In the genomic region with DNA sequence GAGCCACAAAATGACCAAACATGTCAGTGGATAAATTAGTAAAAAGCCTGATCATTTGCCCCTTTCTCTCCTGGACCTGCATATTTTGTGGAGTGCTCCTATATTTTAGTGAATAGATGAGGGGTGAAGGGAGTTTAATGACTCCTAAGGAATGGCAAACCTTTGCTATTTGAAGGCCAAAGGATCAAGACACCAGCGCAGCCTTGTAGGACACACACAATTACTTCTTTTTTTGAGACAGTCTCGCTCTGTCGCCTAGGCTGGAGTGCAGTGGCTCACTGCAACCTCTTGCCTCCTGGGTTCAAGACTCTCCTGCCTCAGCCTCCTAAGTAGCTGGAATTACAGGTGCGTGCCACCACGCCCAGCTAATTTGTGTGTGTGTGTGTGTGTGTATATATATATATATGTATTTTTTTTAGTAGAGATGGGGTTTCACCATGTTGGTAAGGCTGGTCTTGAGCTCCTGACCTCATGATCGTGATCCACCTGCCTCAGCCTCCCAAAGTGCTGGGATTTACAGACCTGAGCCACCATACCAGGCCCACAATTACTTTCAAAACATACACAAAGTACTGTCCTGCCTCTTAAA, we compare ENCODE assay signal across 2 cellular contexts.
A peak's percentile ranks its signal among the peaks of the same experiment; 100 is the strongest.
TF ChIP-seq lines count a peak whose summit lies in the region.

No MANE protein-coding gene starts in this region.

TF ChIP-seq in HepG2, 621 proteins besides CTCF, POLR2A, EP300 and RAD21 (continued from another document):
- 0 out of 2 replicates have a peak, but pooled peaks have one; percentile 26 for TF ChIP-seq ZSCAN5A (CRISPR knock-in tag; IDR thresholded peaks at IDR 0.05; ENCODE audit: borderline replicate concordance)
- TF ChIP-seq AGO2 (optimal IDR thresholded peaks at IDR 0.05; ENCODE audit: low read depth, low read length) = peak; percentile 60
- peak; percentile 93 for TF ChIP-seq RBM22 (optimal IDR thresholded peaks at IDR 0.05; ENCODE audit: low read length)
- TF ChIP-seq KDM2A (CRISPR knock-in tag; IDR thresholded peaks at IDR 0.05; ENCODE audit: borderline replicate concordance, low read depth) = peak; percentile 52; the same call in 1 of the 2 replicates
- TF ChIP-seq ZKSCAN8 (CRISPR knock-in tag; IDR thresholded peaks at IDR 0.05; ENCODE audit: borderline replicate concordance) = no peak
- TF ChIP-seq, protein P1, sequence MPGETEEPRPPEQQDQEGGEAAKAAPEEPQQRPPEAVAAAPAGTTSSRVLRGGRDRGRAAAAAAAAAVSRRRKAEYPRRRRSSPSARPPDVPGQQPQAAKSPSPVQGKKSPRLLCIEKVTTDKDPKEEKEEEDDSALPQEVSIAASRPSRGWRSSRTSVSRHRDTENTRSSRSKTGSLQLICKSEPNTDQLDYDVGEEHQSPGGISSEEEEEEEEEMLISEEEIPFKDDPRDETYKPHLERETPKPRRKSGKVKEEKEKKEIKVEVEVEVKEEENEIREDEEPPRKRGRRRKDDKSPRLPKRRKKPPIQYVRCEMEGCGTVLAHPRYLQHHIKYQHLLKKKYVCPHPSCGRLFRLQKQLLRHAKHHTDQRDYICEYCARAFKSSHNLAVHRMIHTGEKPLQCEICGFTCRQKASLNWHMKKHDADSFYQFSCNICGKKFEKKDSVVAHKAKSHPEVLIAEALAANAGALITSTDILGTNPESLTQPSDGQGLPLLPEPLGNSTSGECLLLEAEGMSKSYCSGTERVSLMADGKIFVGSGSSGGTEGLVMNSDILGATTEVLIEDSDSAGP (CRISPR knock-in tag; IDR thresholded peaks at IDR 0.05; ENCODE audit: borderline replicate concordance) = no peak
- TF ChIP-seq PAF1 (CRISPR knock-in tag; IDR thresholded peaks at IDR 0.05) = peak; percentile 81
- no peak for TF ChIP-seq TOPORS (CRISPR knock-in tag; IDR thresholded peaks at IDR 0.05)
- no peak for TF ChIP-seq ZNF841 (CRISPR knock-in tag; IDR thresholded peaks at IDR 0.05; ENCODE audit: borderline replicate concordance)
- no peak for TF ChIP-seq KDM5A (IDR thresholded peaks at IDR 0.05; ENCODE audit: borderline replicate concordance, low read length)
- TF ChIP-seq MIER2 (CRISPR knock-in tag; IDR thresholded peaks at IDR 0.05) = no peak
- no peak for TF ChIP-seq ZNF776 (CRISPR knock-in tag; IDR thresholded peaks at IDR 0.05)
- no peak for TF ChIP-seq SP1 (IDR thresholded peaks at IDR 0.05)
- 0 out of 2 replicates have a peak, but pooled peaks have one; percentile 9 for TF ChIP-seq SP1 (CRISPR knock-in tag; IDR thresholded peaks at IDR 0.05)

TF ChIP-seq in K562, 482 proteins besides CTCF, POLR2A, EP300 and RAD21 (continued from another document and continues in another):
- TF ChIP-seq ILF3 (IDR thresholded peaks at IDR 0.05; ENCODE audit: borderline replicate concordance) = no peak; the same call in 1 of the 2 replicates
- no peak for TF ChIP-seq ETS1 (conservative IDR thresholded peaks at IDR 0.05; ENCODE audit: control insufficient read depth, low read depth, low read length)
- TF ChIP-seq JUND (IDR thresholded peaks at IDR 0.05; ENCODE audit: borderline replicate concordance, low read depth, low read length) = no peak
- TF ChIP-seq JUND (tag; IDR thresholded peaks at IDR 0.05; ENCODE audit: borderline replicate concordance, low read depth, low read length) = no peak
- TF ChIP-seq MYNN (IDR thresholded peaks at IDR 0.05) = 0 out of 2 replicates have a peak, but pooled peaks have one; percentile 7
- no peak for TF ChIP-seq MYNN (CRISPR knock-in tag; IDR thresholded peaks at IDR 0.05)
- TF ChIP-seq ZNF212 (CRISPR knock-in tag; IDR thresholded peaks at IDR 0.05) = no peak
- no peak for TF ChIP-seq ZNF655 (CRISPR knock-in tag; IDR thresholded peaks at IDR 0.05)
- no peak for TF ChIP-seq UBTF (IDR thresholded peaks at IDR 0.05; ENCODE audit: borderline replicate concordance in 1 of 2, low read depth in 2 of 2, low read length in 2 of 2)
- TF ChIP-seq, protein P2, sequence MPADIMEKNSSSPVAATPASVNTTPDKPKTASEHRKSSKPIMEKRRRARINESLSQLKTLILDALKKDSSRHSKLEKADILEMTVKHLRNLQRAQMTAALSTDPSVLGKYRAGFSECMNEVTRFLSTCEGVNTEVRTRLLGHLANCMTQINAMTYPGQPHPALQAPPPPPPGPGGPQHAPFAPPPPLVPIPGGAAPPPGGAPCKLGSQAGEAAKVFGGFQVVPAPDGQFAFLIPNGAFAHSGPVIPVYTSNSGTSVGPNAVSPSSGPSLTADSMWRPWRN (IDR thresholded peaks at IDR 0.05; ENCODE audit: low read depth) = no peak
- no peak for TF ChIP-seq BDP1 (IDR thresholded peaks at IDR 0.05; ENCODE audit: insufficient read depth, insufficient read length)
- no peak for TF ChIP-seq ELF2 (CRISPR knock-in tag; IDR thresholded peaks at IDR 0.05)
- TF ChIP-seq ATF6 (CRISPR knock-in tag; IDR thresholded peaks at IDR 0.05) = no peak
- TF ChIP-seq POLR2B (IDR thresholded peaks at IDR 0.05; ENCODE audit: low read depth, partially characterized antibody) = peak; percentile 44
- no peak for TF ChIP-seq CBX3 (IDR thresholded peaks at IDR 0.05; ENCODE audit: borderline replicate concordance in 1 of 2, low read length in 2 of 2)
- TF ChIP-seq HDGF (IDR thresholded peaks at IDR 0.05) = no peak
- TF ChIP-seq, protein P3, sequence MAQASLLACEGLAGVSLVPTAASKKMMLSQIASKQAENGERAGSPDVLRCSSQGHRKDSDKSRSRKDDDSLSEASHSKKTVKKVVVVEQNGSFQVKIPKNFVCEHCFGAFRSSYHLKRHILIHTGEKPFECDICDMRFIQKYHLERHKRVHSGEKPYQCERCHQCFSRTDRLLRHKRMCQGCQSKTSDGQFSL (CRISPR knock-in tag; IDR thresholded peaks at IDR 0.05) = no peak
- TF ChIP-seq, protein P3 (tag; IDR thresholded peaks at IDR 0.05) = no peak
- TF ChIP-seq CTBP1 (IDR thresholded peaks at IDR 0.05; ENCODE audit: borderline replicate concordance) = no peak
- no peak for TF ChIP-seq ZNF41 (CRISPR knock-in tag; conservative IDR thresholded peaks at IDR 0.05)
- TF ChIP-seq, protein P4, sequence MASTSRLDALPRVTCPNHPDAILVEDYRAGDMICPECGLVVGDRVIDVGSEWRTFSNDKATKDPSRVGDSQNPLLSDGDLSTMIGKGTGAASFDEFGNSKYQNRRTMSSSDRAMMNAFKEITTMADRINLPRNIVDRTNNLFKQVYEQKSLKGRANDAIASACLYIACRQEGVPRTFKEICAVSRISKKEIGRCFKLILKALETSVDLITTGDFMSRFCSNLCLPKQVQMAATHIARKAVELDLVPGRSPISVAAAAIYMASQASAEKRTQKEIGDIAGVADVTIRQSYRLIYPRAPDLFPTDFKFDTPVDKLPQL (IDR thresholded peaks at IDR 0.05; ENCODE audit: extremely low read depth, insufficient read length) = no peak
- no peak for TF ChIP-seq IRF1 (CRISPR knock-in tag; IDR thresholded peaks at IDR 0.05; ENCODE audit: borderline replicate concordance)
- TF ChIP-seq, protein P5, sequence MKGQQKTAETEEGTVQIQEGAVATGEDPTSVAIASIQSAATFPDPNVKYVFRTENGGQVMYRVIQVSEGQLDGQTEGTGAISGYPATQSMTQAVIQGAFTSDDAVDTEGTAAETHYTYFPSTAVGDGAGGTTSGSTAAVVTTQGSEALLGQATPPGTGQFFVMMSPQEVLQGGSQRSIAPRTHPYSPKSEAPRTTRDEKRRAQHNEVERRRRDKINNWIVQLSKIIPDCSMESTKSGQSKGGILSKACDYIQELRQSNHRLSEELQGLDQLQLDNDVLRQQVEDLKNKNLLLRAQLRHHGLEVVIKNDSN (CRISPR knock-in tag; IDR thresholded peaks at IDR 0.05) = no peak
- no peak for TF ChIP-seq MAFF (IDR thresholded peaks at IDR 0.05; ENCODE audit: low read length)
- TF ChIP-seq SUPT5H (IDR thresholded peaks at IDR 0.05) = peak; percentile 58
- no peak for TF ChIP-seq ZNF24 (IDR thresholded peaks at IDR 0.05)
- no peak for TF ChIP-seq FUS (optimal IDR thresholded peaks at IDR 0.05; ENCODE audit: low read depth, low read length)
- TF ChIP-seq ZNF717 (CRISPR knock-in tag; IDR thresholded peaks at IDR 0.05) = no peak
- no peak for TF ChIP-seq THRAP3 (IDR thresholded peaks at IDR 0.05; ENCODE audit: borderline replicate concordance)
- TF ChIP-seq MCM5 (IDR thresholded peaks at IDR 0.05; ENCODE audit: low read depth) = no peak
- 0 out of 2 replicates have a peak, but pooled peaks have one; percentile 41 for TF ChIP-seq GTF2E2 (tag; IDR thresholded peaks at IDR 0.05)
- no peak for TF ChIP-seq ZC3H4 (CRISPR knock-in tag; IDR thresholded peaks at IDR 0.05; ENCODE audit: borderline replicate concordance)
- TF ChIP-seq, protein P6, sequence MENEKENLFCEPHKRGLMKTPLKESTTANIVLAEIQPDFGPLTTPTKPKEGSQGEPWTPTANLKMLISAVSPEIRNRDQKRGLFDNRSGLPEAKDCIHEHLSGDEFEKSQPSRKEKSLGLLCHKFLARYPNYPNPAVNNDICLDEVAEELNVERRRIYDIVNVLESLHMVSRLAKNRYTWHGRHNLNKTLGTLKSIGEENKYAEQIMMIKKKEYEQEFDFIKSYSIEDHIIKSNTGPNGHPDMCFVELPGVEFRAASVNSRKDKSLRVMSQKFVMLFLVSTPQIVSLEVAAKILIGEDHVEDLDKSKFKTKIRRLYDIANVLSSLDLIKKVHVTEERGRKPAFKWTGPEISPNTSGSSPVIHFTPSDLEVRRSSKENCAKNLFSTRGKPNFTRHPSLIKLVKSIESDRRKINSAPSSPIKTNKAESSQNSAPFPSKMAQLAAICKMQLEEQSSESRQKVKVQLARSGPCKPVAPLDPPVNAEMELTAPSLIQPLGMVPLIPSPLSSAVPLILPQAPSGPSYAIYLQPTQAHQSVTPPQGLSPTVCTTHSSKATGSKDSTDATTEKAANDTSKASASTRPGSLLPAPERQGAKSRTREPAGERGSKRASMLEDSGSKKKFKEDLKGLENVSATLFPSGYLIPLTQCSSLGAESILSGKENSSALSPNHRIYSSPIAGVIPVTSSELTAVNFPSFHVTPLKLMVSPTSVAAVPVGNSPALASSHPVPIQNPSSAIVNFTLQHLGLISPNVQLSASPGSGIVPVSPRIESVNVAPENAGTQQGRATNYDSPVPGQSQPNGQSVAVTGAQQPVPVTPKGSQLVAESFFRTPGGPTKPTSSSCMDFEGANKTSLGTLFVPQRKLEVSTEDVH (IDR thresholded peaks at IDR 0.05; ENCODE audit: low read depth, partially characterized antibody) = peak; percentile 47
- no peak for TF ChIP-seq SRSF7 (optimal IDR thresholded peaks at IDR 0.05; ENCODE audit: low read depth, low read length)
- TF ChIP-seq SPI1 (IDR thresholded peaks at IDR 0.05; ENCODE audit: borderline replicate concordance, low read depth, low read length) = no peak
